11 cellular contexts compared by ENCODE assay signal in the genomic region with DNA sequence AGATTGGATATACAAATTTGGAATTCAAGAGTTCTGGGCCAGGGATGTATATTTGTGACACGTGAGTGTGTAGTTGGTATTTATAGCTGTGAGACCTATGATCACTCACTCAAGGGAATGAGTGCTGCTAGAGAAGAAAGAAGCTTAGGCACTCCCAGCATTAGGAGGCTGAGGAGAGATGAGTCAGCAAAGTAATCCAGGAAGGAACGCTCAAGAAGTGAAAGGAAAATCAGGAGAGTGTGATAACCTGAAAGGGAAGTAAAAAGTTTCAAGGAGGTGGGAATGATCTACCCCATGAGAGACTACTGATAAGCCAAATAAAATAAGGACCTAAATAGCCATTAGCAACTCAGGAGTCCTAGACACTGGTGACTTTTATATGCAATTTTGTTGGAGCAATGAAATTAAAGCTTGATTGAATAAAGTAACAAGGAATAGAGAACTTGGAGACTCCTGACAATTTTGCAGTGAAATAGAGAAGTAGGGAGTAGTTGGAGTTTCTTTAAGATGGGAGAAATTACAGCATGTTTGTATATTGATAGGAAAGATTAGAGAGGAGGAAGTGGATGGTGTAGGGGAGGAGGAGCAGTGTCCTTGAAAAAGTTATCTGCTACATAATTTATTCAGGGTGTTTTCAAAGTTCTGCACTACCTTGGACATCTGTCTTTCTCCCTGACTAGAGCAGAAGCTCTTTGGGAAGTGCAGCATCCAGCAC.
DNase-seq lines count a peak whose midpoint lies in the region; FAIRE-seq and TF ChIP-seq lines count a peak whose summit lies in the region.
"Had no signal": no experiment of that assay in that cellular context is flagged by ENCODE, and none has a peak within 500 bp of the region (broad histone marks: within the 10 kb centered on the region; RNA-seq: fewer than 3 reads in every experiment).

No MANE protein-coding gene starts in this region.

- H3K36me3 ChIP-seq in A673 (ENCODE audit: insufficient read depth, low read length, poor library complexity, severe bottlenecking), result no peaks in the 10 kb centered on the region
- no peaks in the 10 kb centered on the region for H3K36me3 ChIP-seq in WERI-Rb-1

- H3K4me3 ChIP-seq in A673 (ENCODE audit: low read depth, low read length, poor library complexity, severe bottlenecking) (no peak overlapping the region), WERI-Rb-1 (ENCODE audit: low read depth, low read length) (no peak overlapping the region)

- H3K4me1 ChIP-seq in A673 (ENCODE audit: insufficient read depth, low read length, poor library complexity, severe bottlenecking), result peaks cover 13% of the 10 kb centered on the region

- CTCF ChIA-PET in A673 (lab: Charles Lee), result no interaction called here

- no peak for TF ChIP-seq POLR2A in H54 (IDR thresholded peaks at IDR 0.05; ENCODE audit: low read depth, low read length)

- FAIRE-seq in H54 (lab: Jason Lieb, UNC), result peak; percentile 97

- no peaks in the 10 kb centered on the region for H3K9me3 ChIP-seq in A673 (ENCODE audit: low read depth, low read length, poor library complexity, severe bottlenecking)
- no peaks in the 10 kb centered on the region for H3K9me3 ChIP-seq in WERI-Rb-1 (ENCODE audit: severe bottlenecking)

- H3K27me3 ChIP-seq in A673 (replicated peaks; ENCODE audit: insufficient read depth, low read depth, low read length, poor library complexity), result no peaks in the 10 kb centered on the region
- no peaks in the 10 kb centered on the region for H3K27me3 ChIP-seq in WERI-Rb-1 (ENCODE audit: insufficient read depth, low read depth, severe bottlenecking)

- no peak overlapping the region for H3K27ac ChIP-seq in A673 (ENCODE audit: low read depth, low read length, poor library complexity, severe bottlenecking)
- H3K27ac ChIP-seq in WERI-Rb-1, result no peak overlapping the region
- H3K27ac ChIP-seq: C4-2B had no signal

- intact Hi-C loops in A673 (cut with micrococcal nuclease; ENCODE audit: unreplicated experiment), result no loop called here

- TF ChIP-seq CTCF in A673 (conservative IDR thresholded peaks at IDR 0.05; ENCODE audit: low read depth, low read length) (no peak), WERI-Rb-1 (IDR thresholded peaks at IDR 0.05; ENCODE audit: low read depth, low read length) (no peak), GM10266 (IDR thresholded peaks at IDR 0.05; ENCODE audit: control insufficient read depth, insufficient read depth, low read depth, missing control alignments) (no peak)

- DNase-seq in A673 (ENCODE audit: low spot score) (peak; percentile 39), H54 (ENCODE audit: insufficient read length, low spot score) (peak; percentile 10), WERI-Rb-1 (peak; percentile 15), glomerular endothelial cell (ENCODE audit: extremely low read depth, low read depth, low spot score) (peak; percentile 42), superior temporal gyrus (ENCODE audit: extremely low spot score) (no peak), GM10266 (ENCODE audit: extremely low spot score) (no peak), anterior cingulate cortex (lab: John Stamatoyannopoulos, UW) (no peak), NCI-H510A (lab: John Stamatoyannopoulos, UW) (no peak)
- DNase-seq: activated CD8-positive, alpha-beta T cell treated with anti-CD3 and anti-CD28 coated beads, Interleukin-2, amount 10 ng/mL, durations not matched to agents 7 days and 5 days; NCI-H446 treated with DMSO at 0.1 percent for 48 hours had no signal

- BruUV-seq in A673 (replicated peaks; lab: Mats Ljungman, UMichigan), result no TSS peak

- POLR2A ChIA-PET in A673 (lab: Charles Lee; ENCODE audit: low non-redundant PET), result no interaction called here

Comparison
In these comparisons a context has a peak if more than half of its experiments do, and no peak if none do; other contexts are left out.
1. DNase-seq: peak in A673 (single experiment), H54 (single experiment), WERI-Rb-1 (single experiment) and glomerular endothelial cell (single experiment); none in superior temporal gyrus (single experiment), GM10266 (single experiment), anterior cingulate cortex (0 of 58) and NCI-H510A (single experiment).